Comparison of ENCODE assay signal across 36 cellular contexts in the genomic region with DNA sequence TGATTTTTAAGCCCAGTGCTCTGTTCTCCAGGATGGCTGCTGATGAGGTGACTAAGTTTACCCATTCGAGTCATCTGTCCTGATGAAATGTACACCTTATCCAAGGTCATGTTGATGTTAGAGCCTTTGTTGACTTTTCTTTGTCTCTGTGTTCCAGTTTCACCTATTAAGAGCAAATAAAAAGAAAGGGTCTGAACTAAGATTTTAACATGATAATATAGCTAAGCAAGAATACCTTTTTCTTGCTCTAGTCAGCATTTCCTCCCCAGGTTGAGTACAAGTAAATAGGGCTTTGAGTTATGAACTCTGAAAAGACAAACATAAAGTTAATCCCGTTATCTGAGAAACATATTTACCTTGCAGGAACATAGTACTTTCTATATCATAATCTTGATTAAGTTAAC. TPM values are rescaled to one million over a fixed set of nuclear protein-coding genes. Genes with fewer than 3 reads are reported as not detected.
DNase-seq lines count a peak whose midpoint lies in the region; ATAC-seq, FAIRE-seq and TF ChIP-seq lines count a peak whose summit lies in the region.
"Had no signal": no experiment of that assay in that cellular context is flagged by ENCODE, and none has a peak within 500 bp of the region (broad histone marks: within the 10 kb centered on the region; RNA-seq: fewer than 3 reads in every experiment).

No MANE protein-coding gene starts in this region.

- TF ChIP-seq CTCF in 22Rv1 (IDR thresholded peaks at IDR 0.05) (no peak), kidney (IDR thresholded peaks at IDR 0.05; ENCODE audit: borderline replicate concordance, extremely low read depth, insufficient read depth) (no peak), mesothelial cell of epicardium (IDR thresholded peaks at IDR 0.05; ENCODE audit: unreplicated experiment) (no peak)

- H3K9me3 ChIP-seq in GM23248 (ENCODE audit: low read depth) (no peaks in the 10 kb centered on the region), T-helper 17 cell (ENCODE audit: control insufficient read depth, low read length, poor library complexity, severe bottlenecking) (no peaks in the 10 kb centered on the region), kidney (ENCODE audit: control insufficient read depth in 1 of 2, low read length in 2 of 2) (no peaks in the 10 kb centered on the region)
- H3K9me3 ChIP-seq: breast epithelium, sigmoid colon, upper lobe of left lung had no signal

- H3K9me2 ChIP-seq in GM23248 (ENCODE audit: insufficient read depth): no peaks in the 10 kb centered on the region

- H3K36me3 ChIP-seq in GM23248 (ENCODE audit: low read depth) (no peaks in the 10 kb centered on the region), kidney (ENCODE audit: control insufficient read depth in 1 of 2, insufficient read depth in 2 of 2, low read length in 2 of 2) (peaks cover 0 to 4% of the 10 kb centered on the region in 2 donors)
- H3K36me3 ChIP-seq: breast epithelium had no signal

- H3K27me3 Mint-ChIP-seq in T-helper 17 cell (no peaks in the 10 kb centered on the region), mesothelial cell of epicardium (ENCODE audit: low read depth) (no peaks in the 10 kb centered on the region)
- H3K27me3 Mint-ChIP-seq: activated CD4-positive, alpha-beta T cell treated with anti-CD3 and anti-CD28 coated beads, Interleukin-2, amount 10 ng/mL, durations not matched to agents 24 days and 14 days; stimulated activated naive B cell treated with anti-CD40 and anti-IgM and Interleukin-4, amounts not matched to agents 10 μg/mL and 1 μg/mL and 100 μg/mL, for 72 hours had no signal

- WGBS in GM23248 (ENCODE audit: low coverage in 1 of 2, low lambda C conversion rate in 2 of 2, missing lambda C conversion rate in 2 of 2), 2 experiments: 84 to 88% methylated on average over 2 of the region's 2 CpGs

- intact Hi-C loops in kidney (cut with DNase I): no loop called here

- H3K27ac Mint-ChIP-seq in T-helper 17 cell: peak overlapping the region; percentile 85
- no peak overlapping the region for H3K27ac Mint-ChIP-seq in mesothelial cell of epicardium
- H3K27ac Mint-ChIP-seq: stimulated activated naive B cell treated with anti-CD40 and anti-IgM and Interleukin-4, amounts not matched to agents 10 μg/mL and 1 μg/mL and 100 μg/mL, for 72 hours had no signal

- H3K4me3 ChIP-seq in GM23248 (no peak overlapping the region), kidney (ENCODE audit: low read length in 2 of 2) (no peak overlapping the region)
- H3K4me3 ChIP-seq: breast epithelium, sigmoid colon, SK-N-MC, upper lobe of left lung had no signal

- H3K4me1 Mint-ChIP-seq in T-helper 17 cell: peaks cover 12% of the 10 kb centered on the region
- H3K4me1 Mint-ChIP-seq in mesothelial cell of epicardium: no peaks in the 10 kb centered on the region
- H3K4me1 Mint-ChIP-seq: activated CD4-positive, alpha-beta T cell treated with anti-CD3 and anti-CD28 coated beads, Interleukin-2, amount 10 ng/mL, durations not matched to agents 24 days and 14 days; stimulated activated naive B cell treated with anti-CD40 and anti-IgM and Interleukin-4, amounts not matched to agents 10 μg/mL and 1 μg/mL and 100 μg/mL, for 72 hours had no signal

- no peak overlapping the region for H3K9ac ChIP-seq in GM23248
- H3K9ac ChIP-seq in kidney (ENCODE audit: low read length in 2 of 2): no peak overlapping the region

- H3K4me3 Mint-ChIP-seq in T-helper 17 cell (no peak overlapping the region), mesothelial cell of epicardium (no peak overlapping the region)
- H3K4me3 Mint-ChIP-seq: activated CD4-positive, alpha-beta T cell treated with anti-CD3 and anti-CD28 coated beads, Interleukin-2, amount 10 ng/mL, durations not matched to agents 24 days and 14 days; activated T-cell treated with anti-CD3 and anti-CD28 coated beads, Interleukin-2, amount 50 U/mL, for 4 hours; stimulated activated naive B cell treated with anti-CD40 and anti-IgM and Interleukin-4, amounts not matched to agents 10 μg/mL and 1 μg/mL and 100 μg/mL, for 72 hours had no signal

- H3K4me1 ChIP-seq in GM23248 (ENCODE audit: insufficient read depth) (no peaks in the 10 kb centered on the region), kidney (ENCODE audit: control insufficient read depth in 1 of 2, insufficient read depth in 1 of 2, low read depth in 1 of 2, low read length in 2 of 2) (no peaks in the 10 kb centered on the region)
- H3K4me1 ChIP-seq: breast epithelium, sigmoid colon, upper lobe of left lung had no signal

- in situ Hi-C loops in GM23248 (cut with MboI): no loop called here

- ATAC-seq in T-helper 17 cell (no peak), GM18867 (IDR thresholded peaks at IDR 0.05; ENCODE audit: unreplicated experiment) (no peak)
- ATAC-seq: activated T-cell treated with anti-CD3 and anti-CD28 coated beads, Interleukin-2, amount 50 U/mL, for 4 hours; HCT116; stimulated activated naive B cell treated with anti-CD40 and anti-IgM and Interleukin-4, amounts not matched to agents 10 μg/mL and 1 μg/mL and 100 μg/mL, for 72 hours had no signal

- no peak overlapping the region for H3K4me2 ChIP-seq in GM23248 (ENCODE audit: unreplicated experiment)

- no peaks in the 10 kb centered on the region for H4K20me1 ChIP-seq in GM23248 (ENCODE audit: insufficient read depth)

- H3F3A ChIP-seq in GM23248 (ENCODE audit: insufficient read depth): no peaks in the 10 kb centered on the region

- no peaks in the 10 kb centered on the region for H3K79me2 ChIP-seq in GM23248 (ENCODE audit: insufficient read depth)

- H3K27ac ChIP-seq in 22Rv1 (peak overlapping the region; percentile 77), GM23248 (no peak overlapping the region), kidney (ENCODE audit: low read depth in 2 of 2, low read length in 2 of 2) (no peak overlapping the region)
- H3K27ac ChIP-seq: breast epithelium, epithelial cell of prostate, RWPE1, sigmoid colon, SK-N-MC, upper lobe of left lung had no signal

- DNase-seq in GM23248 (peak; percentile 2), T-helper 17 cell (no peak), kidney (no peak), NCI-H1930 (lab: John Stamatoyannopoulos, UW) (no peak), LoVo (ENCODE audit: low spot score) (no peak), mesothelial cell of epicardium (ENCODE audit: low spot score in 2 of 2, unreplicated experiment in 2 of 2) (no peak)
- DNase-seq: activated CD4-positive, alpha-beta T cell treated with anti-CD3 and anti-CD28 coated beads, Interleukin-2, amount 10 ng/mL, durations not matched to agents 24 days and 14 days; activated naive CD4-positive, alpha-beta T cell; activated T-cell treated with anti-CD3 and anti-CD28 coated beads, Interleukin-2, amount 50 U/mL, for 4 hours; amniotic stem cell; COR-L47; DMS79 treated with DMSO at 0.1 percent for 48 hours; effector CD4-positive, alpha-beta T cell; GF-D8; glutamatergic neuron; kidney glomerular epithelial cell; NCI-H1048; NCI-H187 treated with DMSO at 0.1 percent for 48 hours; NCI-H345; NCI-H748 treated with DMSO at 0.1 percent for 48 hours; sigmoid colon; stimulated activated CD4-positive, alpha-beta T cell treated with anti-CD3 and anti-CD28 coated beads, Interleukin-4, amount 100 ng/mL, for 4 hours; stimulated activated naive B cell treated with anti-CD40 and anti-IgM and Interleukin-4, amounts not matched to agents 10 μg/mL and 1 μg/mL and 100 μg/mL, for 72 hours; T-helper 2 cell; upper lobe of left lung had no signal

- no peak overlapping the region for H2AFZ ChIP-seq in GM23248

- peaks cover 9% of the 10 kb centered on the region for H3K36me3 Mint-ChIP-seq in T-helper 17 cell (ENCODE audit: low read depth)
- H3K36me3 Mint-ChIP-seq in mesothelial cell of epicardium: peaks cover 18% of the 10 kb centered on the region

- no peaks in the 10 kb centered on the region for H3K27me3 ChIP-seq in GM23248 (replicated peaks; ENCODE audit: insufficient read depth)
- H3K27me3 ChIP-seq: breast epithelium, sigmoid colon, upper lobe of left lung had no signal

- H3K9me3 Mint-ChIP-seq in mesothelial cell of epicardium: peaks cover 5% of the 10 kb centered on the region
- H3K9me3 Mint-ChIP-seq: activated CD4-positive, alpha-beta T cell treated with anti-CD3 and anti-CD28 coated beads, Interleukin-2, amount 10 ng/mL, durations not matched to agents 24 days and 14 days; activated T-cell treated with anti-CD3 and anti-CD28 coated beads, Interleukin-2, amount 50 U/mL, for 4 hours had no signal

- FAIRE-seq in kidney (lab: Jason Lieb, UNC): peak; percentile 27
- FAIRE-seq: colon, GM19239, HTR-8/SVneo had no signal

RNA-seq across cellular contexts. Expression of gene GPR88, which starts 52.1 kb away (rescaled TPM):
- 0.13 and 0.22 TPM in 2 replicates for total RNA-seq in GM23248 (2014; rRNA removed; shearing (Covaris generic))
- polyA plus RNA-seq in GM23248 (2016; fragmentation: Nextera tagmentation; extraction: Ambion mirVana): not detected in 2 replicates
- total RNA-seq in T-helper 17 cell: under 1 TPM in 1 of 2 donors, not detected in 1; 0.21 TPM
- 0.35 TPM for total RNA-seq in kidney
- polyA plus RNA-seq in kidney (ENCODE audit: insufficient read depth, low read depth, low replicate concordance): 0.15 TPM
- total RNA-seq in mesothelial cell of epicardium: 0.07 TPM in 2 of 3 replicates, not detected in the other
- total RNA-seq: activated CD4-positive, alpha-beta T cell treated with anti-CD3 and anti-CD28 coated beads, Interleukin-2, amount 10 ng/mL, durations not matched to agents 24 days and 14 days; activated T-cell treated with anti-CD3 and anti-CD28 coated beads, Interleukin-2, amount 50 U/mL, for 4 hours had no signal
- polyA plus RNA-seq: BJ had no signal
